In genomic region chr18:22691988-22692710, GRCh38 we compare ENCODE assay signal across 14 cellular contexts.
DNase-seq lines count a peak whose midpoint lies in the region; ATAC-seq and TF ChIP-seq lines count a peak whose summit lies in the region.
"Had no signal": no experiment of that assay in that cellular context is flagged by ENCODE, and none has a peak within 500 bp of the region (broad histone marks: within the 10 kb centered on the region; RNA-seq: fewer than 3 reads in every experiment).

No MANE protein-coding gene starts in this region.

- H3K79me2 ChIP-seq in mammary epithelial cell (ENCODE audit: insufficient read depth, low read length) = no peaks in the 10 kb centered on the region

- no peak overlapping the region for H3K27ac ChIP-seq in mammary epithelial cell (ENCODE audit: insufficient read depth, low read depth, low read length)
- H3K27ac ChIP-seq: SK-N-MC, thyroid gland had no signal

- no peaks in the 10 kb centered on the region for H3K27me3 ChIP-seq in mammary epithelial cell (ENCODE audit: insufficient read depth, low read length)
- H3K27me3 ChIP-seq: heart right ventricle, thyroid gland had no signal

- WGBS in mammary epithelial cell (ENCODE audit: low coverage, missing lambda C conversion rate) = 88% methylated on average over 2 of the region's 2 CpGs

- no peaks in the 10 kb centered on the region for H4K20me1 ChIP-seq in mammary epithelial cell (ENCODE audit: insufficient read depth, low read length)

- H3K36me3 ChIP-seq in mammary epithelial cell (ENCODE audit: insufficient read depth, low read length) = no peaks in the 10 kb centered on the region
- H3K36me3 ChIP-seq: heart right ventricle, thyroid gland had no signal

- intact Hi-C loops in mammary epithelial cell (cut with micrococcal nuclease) = no loop called here

- peaks cover 3% of the 10 kb centered on the region for H3K4me1 ChIP-seq in mammary epithelial cell (ENCODE audit: insufficient read depth, low read length)
- H3K4me1 ChIP-seq: thyroid gland had no signal

- no peak overlapping the region for H3K4me2 ChIP-seq in mammary epithelial cell (ENCODE audit: insufficient read depth, low read depth, low read length)

- no peak for ATAC-seq in HG03378 (IDR thresholded peaks at IDR 0.05; ENCODE audit: unreplicated experiment)
- ATAC-seq: heart right ventricle had no signal

- BruUV-seq in mammary epithelial cell (replicated peaks; lab: Mats Ljungman, UMichigan) = no TSS peak

- TF ChIP-seq CTCF in AG10803 (conservative IDR thresholded peaks at IDR 0.05; ENCODE audit: low read length) (no peak), mammary epithelial cell (conservative IDR thresholded peaks at IDR 0.05 in 1 of 2, IDR thresholded peaks at IDR 0.05 in 1 of 2; ENCODE audit: extremely low read depth in 1 of 2, insufficient read depth in 1 of 2, low read depth in 1 of 2, low read length in 2 of 2) (no peak)

- H3K9me3 ChIP-seq in mammary epithelial cell (replicated peaks; ENCODE audit: insufficient read depth, low read length) = no peaks in the 10 kb centered on the region
- H3K9me3 ChIP-seq: thyroid gland had no signal

- peak; percentile 97 for DNase-seq in AG10803 (ENCODE audit: low read depth)
- DNase-seq in M059J (ENCODE audit: low read depth) = peak; percentile 73
- peak; percentile 12 for DNase-seq in mammary epithelial cell
- DNase-seq in non-pigmented ciliary epithelial cell (ENCODE audit: low read depth) = peak; percentile 97
- DNase-seq in NCI-H82 treated with DMSO at 0.1 percent for 48 hours (lab: John Stamatoyannopoulos, UW; ENCODE audit: unreplicated experiment) = no peak
- no peak for DNase-seq in pons (ENCODE audit: low spot score)
- no peak for DNase-seq in activated CD8-positive, alpha-beta memory T cell treated with anti-CD3 and anti-CD28 coated beads, Interleukin-2, amount 50 U/mL, for 4 hours
- DNase-seq: activated naive CD4-positive, alpha-beta T cell; heart right ventricle; NCI-H1048; NCI-H526; thyroid gland had no signal

- H3K4me3 ChIP-seq in AG10803 (ENCODE audit: low read length) (no peak overlapping the region), mammary epithelial cell (replicated peaks in 1 of 3; ENCODE audit: insufficient read depth in 1 of 3, low read depth in 2 of 3, low read length in 3 of 3) (no peak overlapping the region)
- H3K4me3 ChIP-seq: heart right ventricle, SK-N-MC, thyroid gland had no signal

- dilution Hi-C loops in mammary epithelial cell (cut with HindIII; ENCODE audit: low sequenced_read_pairs) = no loop called here

- H3K9ac ChIP-seq in mammary epithelial cell (ENCODE audit: insufficient read depth, low read length) = no peak overlapping the region

- CTCF ChIA-PET in mammary epithelial cell (lab: Charles Lee; ENCODE audit: low non-redundant PET) = no interaction called here

- no peak overlapping the region for H2AFZ ChIP-seq in mammary epithelial cell (ENCODE audit: low read depth, low read length)

- in situ Hi-C loops in mammary epithelial cell (cut with MboI; ENCODE audit: low sequenced_read_pairs in 2 of 2) = no loop called here

Comparison
In these comparisons a context has a peak if more than half of its experiments do, and no peak if none do; other contexts are left out.
1. DNase-seq: peak in AG10803 (single experiment), M059J (single experiment), mammary epithelial cell (single experiment) and non-pigmented ciliary epithelial cell (single experiment); none in NCI-H82 treated with DMSO at 0.1 percent for 48 hours (single experiment), pons (single experiment) and activated CD8-positive, alpha-beta memory T cell treated with anti-CD3 and anti-CD28 coated beads, Interleukin-2, amount 50 U/mL, for 4 hours (single experiment).